11 cellular contexts compared by ENCODE assay signal in the genomic region with DNA sequence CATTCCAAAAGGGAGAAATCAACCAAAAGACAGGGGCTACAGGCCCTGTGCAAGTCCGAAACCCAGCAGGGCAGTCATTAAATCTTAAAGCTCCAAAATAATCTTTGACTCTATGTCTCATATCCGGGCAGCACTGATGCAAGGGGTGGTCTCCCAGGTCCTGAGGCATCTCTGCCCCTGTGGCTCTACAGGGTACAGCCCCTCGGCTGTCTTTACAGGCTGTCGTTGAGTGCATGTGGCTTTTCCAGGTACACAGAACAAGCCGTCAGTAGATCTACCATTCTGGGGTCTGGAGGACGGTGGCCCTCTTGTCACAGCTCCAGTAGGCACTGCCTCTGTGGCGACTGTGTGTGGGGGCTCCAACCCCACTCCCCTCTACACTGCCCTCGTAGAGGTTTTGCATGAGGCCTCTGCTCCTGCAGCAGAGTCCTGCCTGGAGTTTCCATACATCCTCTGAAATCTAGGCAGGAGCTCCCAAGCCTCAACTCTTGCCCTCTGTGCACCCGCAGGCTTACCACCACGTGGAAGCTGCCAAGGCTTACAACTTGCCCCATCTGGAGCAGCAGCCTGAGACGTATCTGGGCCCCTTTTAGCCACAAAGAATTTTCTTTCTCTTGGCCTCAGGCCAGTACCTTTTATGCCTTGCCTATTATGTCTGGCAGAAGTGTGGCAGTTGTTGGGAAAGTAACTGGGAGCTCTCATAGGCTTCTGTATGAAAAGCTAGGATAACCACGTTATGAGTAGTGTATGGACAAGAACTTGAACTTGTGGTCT. TPM values are rescaled to one million over a fixed set of nuclear protein-coding genes. Genes with fewer than 3 reads are reported as not detected.
DNase-seq lines count a peak whose midpoint lies in the region; ATAC-seq, FAIRE-seq and TF ChIP-seq lines count a peak whose summit lies in the region.
"Had no signal": no experiment of that assay in that cellular context is flagged by ENCODE, and none has a peak within 500 bp of the region (broad histone marks: within the 10 kb centered on the region; RNA-seq: fewer than 3 reads in every experiment).

No MANE protein-coding gene starts in this region.

- TF ChIP-seq CTCF in astrocyte (IDR thresholded peaks at IDR 0.05; ENCODE audit: insufficient read depth, low read depth, low read length) = no peak
- no peak for TF ChIP-seq CTCF in nephron progenitor cell (IDR thresholded peaks at IDR 0.05)

- DNase-seq in NCI-H748 (lab: John Stamatoyannopoulos, UW; ENCODE audit: unreplicated experiment) (peak; percentile 9), NCI-H748 treated with DMSO at 0.1 percent for 48 hours (lab: John Stamatoyannopoulos, UW) (no peak), MV-4-11 (lab: John Stamatoyannopoulos, UW) (peak; percentile 72), astrocyte (ENCODE audit: low read depth) (peak; percentile 54), nephron progenitor cell (no peak)
- DNase-seq: stimulated activated CD4-positive, alpha-beta T cell treated with anti-CD3 and anti-CD28 coated beads, Interleukin-4, amount 100 ng/mL, for 4 hours had no signal

- H3K79me2 ChIP-seq in astrocyte (ENCODE audit: insufficient read depth, low read length) = peaks cover 72% of the 10 kb centered on the region

- no peak overlapping the region for H2AFZ ChIP-seq in astrocyte (ENCODE audit: low read depth, low read length)

- FAIRE-seq in astrocyte (lab: Jason Lieb, UNC) = no peak
- FAIRE-seq: endometrium had no signal

- ATAC-seq in HG03342 (IDR thresholded peaks at IDR 0.05; ENCODE audit: unreplicated experiment) (no peak), GM21367 (IDR thresholded peaks at IDR 0.05; ENCODE audit: unreplicated experiment) (no peak), HG02610 (IDR thresholded peaks at IDR 0.05; ENCODE audit: unreplicated experiment) (no peak)

- H3K9me3 Mint-ChIP-seq in astrocyte (ENCODE audit: unreplicated experiment) (no peaks in the 10 kb centered on the region), nephron progenitor cell (no peaks in the 10 kb centered on the region)

- peaks cover 3% of the 10 kb centered on the region for H3K4me1 ChIP-seq in astrocyte (ENCODE audit: insufficient read depth, low read length)

- peaks cover 58% of the 10 kb centered on the region for H4K20me1 ChIP-seq in astrocyte (ENCODE audit: insufficient read depth, low read length)

- H3K9me3 ChIP-seq in astrocyte (ENCODE audit: insufficient read depth, low read depth, low read length) = no peaks in the 10 kb centered on the region

- no peaks in the 10 kb centered on the region for H3K36me3 Mint-ChIP-seq in astrocyte (ENCODE audit: low read depth, unreplicated experiment)
- H3K36me3 Mint-ChIP-seq in nephron progenitor cell (ENCODE audit: low read depth) = peaks cover 11% of the 10 kb centered on the region

- H3K4me1 Mint-ChIP-seq in astrocyte (ENCODE audit: low read depth, unreplicated experiment) (peaks cover 37% of the 10 kb centered on the region), nephron progenitor cell (peaks cover 51% of the 10 kb centered on the region)

- no peak overlapping the region for H3K4me3 ChIP-seq in astrocyte (ENCODE audit: insufficient read depth, low read depth, low read length)

- no peak overlapping the region for H3K9ac ChIP-seq in astrocyte (ENCODE audit: low read length)

- no peaks in the 10 kb centered on the region for H3K27me3 ChIP-seq in astrocyte (ENCODE audit: insufficient read depth, low read length)

- H3K27ac ChIP-seq in astrocyte (ENCODE audit: low read depth, low read length) = no peak overlapping the region

- H3K36me3 ChIP-seq in astrocyte (ENCODE audit: insufficient read depth, low read length) = no peaks in the 10 kb centered on the region

- H3K27me3 Mint-ChIP-seq in astrocyte (ENCODE audit: low read depth, unreplicated experiment) = no peaks in the 10 kb centered on the region
- H3K27me3 Mint-ChIP-seq in nephron progenitor cell (ENCODE audit: low read depth, poor library complexity) = no peaks in the 10 kb centered on the region
- H3K27me3 Mint-ChIP-seq: B cell had no signal

- H3K4me3 Mint-ChIP-seq in astrocyte (ENCODE audit: unreplicated experiment) (no peak overlapping the region), nephron progenitor cell (no peak overlapping the region)
- H3K4me3 Mint-ChIP-seq: B cell had no signal

- H3K4me2 ChIP-seq in astrocyte (ENCODE audit: low read length) = no peak overlapping the region

- H3K27ac Mint-ChIP-seq in astrocyte (ENCODE audit: unreplicated experiment) = peak overlapping the region; percentile 49
- peak overlapping the region; percentile 62 for H3K27ac Mint-ChIP-seq in nephron progenitor cell
- H3K27ac Mint-ChIP-seq: B cell had no signal

RNA-seq across cellular contexts. Expression of gene POU2F1, which starts 52.5 kb away (rescaled TPM):
- 21.5 and 21.7 TPM in 2 replicates for total RNA-seq in astrocyte

Comparison
In these comparisons a context has a peak if more than half of its experiments do, and no peak if none do; other contexts are left out.
1. DNase-seq: peak in NCI-H748 (single experiment), MV-4-11 (single experiment) and astrocyte (single experiment); none in NCI-H748 treated with DMSO at 0.1 percent for 48 hours (single experiment) and nephron progenitor cell (single experiment).